24 cellular contexts compared by ENCODE assay signal in genomic region chr11:31150011-31150410, GRCh38.
"Had no signal": no experiment of that assay in that cellular context is flagged by ENCODE, and none has a peak within 500 bp of the region (broad histone marks: within the 10 kb centered on the region; RNA-seq: fewer than 3 reads in every experiment).

No MANE protein-coding gene starts in this region.

- H3K4me3 ChIP-seq: colonic mucosa, coronary artery, dorsolateral prefrontal cortex, esophagus muscularis mucosa, esophagus squamous epithelium, gastrocnemius medialis, gastroesophageal sphincter, heart left ventricle, heart right ventricle had no signal

- ATAC-seq: effector memory CD8-positive, alpha-beta T cell; esophagus mucosa; foreskin keratinocyte; gastrocnemius medialis; gastroesophageal sphincter; heart left ventricle; heart right ventricle had no signal

- H3K9me3 ChIP-seq: colonic mucosa, esophagus muscularis mucosa, esophagus squamous epithelium, gastrocnemius medialis, gastroesophageal sphincter, heart left ventricle, heart right ventricle had no signal

- H3K27ac ChIP-seq: colonic mucosa, coronary artery, dorsolateral prefrontal cortex, epithelial cell of prostate, esophagus muscularis mucosa, esophagus squamous epithelium, foreskin keratinocyte, gastrocnemius medialis, gastroesophageal sphincter, heart left ventricle, heart right ventricle had no signal

- H3K36me3 ChIP-seq: colonic mucosa, esophagus muscularis mucosa, esophagus squamous epithelium, gastrocnemius medialis, gastroesophageal sphincter, heart left ventricle, heart right ventricle had no signal

- H3K4me1 ChIP-seq: colonic mucosa, esophagus muscularis mucosa, esophagus squamous epithelium, foreskin keratinocyte, gastrocnemius medialis, gastroesophageal sphincter, heart left ventricle, heart right ventricle had no signal

- H3K27me3 ChIP-seq: colonic mucosa, esophagus muscularis mucosa, esophagus squamous epithelium, foreskin keratinocyte, gastrocnemius medialis, gastroesophageal sphincter, heart left ventricle, heart right ventricle had no signal

- DNase-seq: colonic mucosa; cortex of kidney; dermis blood vessel endothelial cell; dorsolateral prefrontal cortex; effector CD4-positive, alpha-beta T cell; effector CD8-positive, alpha-beta T cell; effector memory CD4-positive, alpha-beta T cell; effector memory CD8-positive, alpha-beta T cell; endodermal cell; erythroblast; esophagus squamous epithelium; foreskin fibroblast; foreskin keratinocyte; foreskin melanocyte; gastrocnemius medialis; glutamatergic neuron; head of caudate nucleus; heart left ventricle; heart right ventricle had no signal
